ENCODE assay signal across 19 cellular contexts in the genomic region with DNA sequence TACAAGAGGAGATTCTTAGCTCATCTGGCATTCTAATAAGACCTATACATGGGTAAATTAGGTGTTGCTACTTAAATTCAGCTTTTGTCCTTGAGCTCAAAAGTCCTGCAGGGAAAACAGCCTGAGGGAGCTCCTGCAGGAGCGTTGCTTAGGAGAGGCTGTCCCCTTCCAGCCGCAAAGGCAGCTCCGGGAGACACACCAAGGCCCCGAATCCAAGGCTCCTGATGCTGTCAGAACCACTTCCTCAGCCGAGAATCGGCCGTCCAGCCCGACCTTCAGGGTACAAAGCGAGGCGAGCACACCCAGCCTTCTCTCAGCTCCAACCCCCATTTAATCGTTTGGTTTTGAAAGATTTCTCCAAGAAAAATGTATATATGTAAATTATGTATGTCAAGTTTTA.
DNase-seq lines count a peak whose midpoint lies in the region; ATAC-seq and TF ChIP-seq lines count a peak whose summit lies in the region.
"Had no signal": no experiment of that assay in that cellular context is flagged by ENCODE, and none has a peak within 500 bp of the region (broad histone marks: within the 10 kb centered on the region; RNA-seq: fewer than 3 reads in every experiment).

No MANE protein-coding gene starts in this region.

- no peak overlapping the region for H3K4me3 Mint-ChIP-seq in H9
- no peak overlapping the region for H3K4me3 Mint-ChIP-seq in WTC11
- no peak overlapping the region for H3K4me3 Mint-ChIP-seq in glutamatergic neuron (ENCODE audit: unreplicated experiment)
- H3K4me3 Mint-ChIP-seq: B cell; CD8-positive, alpha-beta T cell; HFFc6 had no signal

- H2BK5ac ChIP-seq in H9 (ENCODE audit: insufficient read length, low read length) (no peak overlapping the region), mesendoderm (ENCODE audit: low read length) (no peak overlapping the region)

- no peaks in the 10 kb centered on the region for H3K79me2 ChIP-seq in H9 (ENCODE audit: insufficient read depth, low read length)
- no peaks in the 10 kb centered on the region for H3K79me2 ChIP-seq in mesendoderm (ENCODE audit: control insufficient read depth, insufficient read depth, low read length)

- no peak overlapping the region for H2BK120ac ChIP-seq in H9 (ENCODE audit: low read depth, low read length, poor library complexity, severe bottlenecking)
- H2BK120ac ChIP-seq in mesendoderm (ENCODE audit: low read depth, low read length) = no peak overlapping the region

- CTCF ChIA-PET in WTC11 (lab: Charles Lee) = interaction anchor here (1.1 to 2.0 kb wide), 6 partner anchors 18 to 123 kb away, joined by 3 to 11 read pairs (median 4); no protein-coding TSS in a partner anchor

- TF ChIP-seq CTCF in H9 (conservative IDR thresholded peaks at IDR 0.05) (no peak), WTC11 (IDR thresholded peaks at IDR 0.05) (no peak), glutamatergic neuron (IDR thresholded peaks at IDR 0.05; ENCODE audit: partially characterized antibody, unreplicated experiment) (no peak)

- H4K91ac ChIP-seq in H9 (ENCODE audit: insufficient read length, low read depth, low read length) = no peak overlapping the region

- no peak overlapping the region for H2AFZ ChIP-seq in H9 (ENCODE audit: low read length)
- H2AFZ ChIP-seq: GM23248 had no signal

- H3T11ph ChIP-seq in H9 (ENCODE audit: low read length) = no peak overlapping the region

- H3K9me3 Mint-ChIP-seq in H9 = no peaks in the 10 kb centered on the region
- H3K9me3 Mint-ChIP-seq in WTC11 = no peaks in the 10 kb centered on the region
- peaks cover 3% of the 10 kb centered on the region for H3K9me3 Mint-ChIP-seq in glutamatergic neuron (ENCODE audit: unreplicated experiment)
- H3K9me3 Mint-ChIP-seq: CD8-positive, alpha-beta T cell had no signal

- H3K18ac ChIP-seq in H9 (ENCODE audit: insufficient read length, low read depth, low read length) = no peak overlapping the region
- no peak overlapping the region for H3K18ac ChIP-seq in mesendoderm (ENCODE audit: low read length)

- H3K79me1 ChIP-seq in H9 (ENCODE audit: insufficient read depth, low read depth, low read length, poor library complexity, severe bottlenecking) = no peaks in the 10 kb centered on the region
- no peaks in the 10 kb centered on the region for H3K79me1 ChIP-seq in mesendoderm (ENCODE audit: low read length)

- POLR2A ChIA-PET in WTC11 (lab: Charles Lee) = no interaction called here

- no peak overlapping the region for H2BK15ac ChIP-seq in H9 (ENCODE audit: low read depth, low read length)
- H2BK15ac ChIP-seq in mesendoderm (replicated peaks; ENCODE audit: low read depth) = no peak overlapping the region

- no peaks in the 10 kb centered on the region for H4K20me1 ChIP-seq in H9 (ENCODE audit: control insufficient read depth, insufficient read depth, insufficient read length)
- H4K20me1 ChIP-seq: BLaER1 treated with 17β-estradiol and CSF1 and Interleukin-3, amounts not matched to agents 10 nM and 100 nM had no signal

- no peaks in the 10 kb centered on the region for H3K4me1 ChIP-seq in H9 (ENCODE audit: insufficient read depth, low read length)
- H3K4me1 ChIP-seq in mesendoderm (ENCODE audit: control insufficient read depth, low read depth, low read length) = no peaks in the 10 kb centered on the region

- no peak overlapping the region for H4K5ac ChIP-seq in H9 (ENCODE audit: insufficient read length, low read depth, low read length)
- no peak overlapping the region for H4K5ac ChIP-seq in mesendoderm (ENCODE audit: low read length)

- H3K4me1 Mint-ChIP-seq in H9 (peaks cover 12 to 25% of the 10 kb centered on the region in 2 experiments), WTC11 (peaks cover 27% of the 10 kb centered on the region), glutamatergic neuron (ENCODE audit: low read depth, unreplicated experiment) (peaks cover 16% of the 10 kb centered on the region)
- H3K4me1 Mint-ChIP-seq: B cell had no signal

- H2BK20ac ChIP-seq in H9 (ENCODE audit: low read depth, low read length, poor library complexity, severe bottlenecking) = no peak overlapping the region

- H3K27me3 Mint-ChIP-seq in H9 (ENCODE audit: low read depth) (no peaks in the 10 kb centered on the region), WTC11 (ENCODE audit: low read depth) (no peaks in the 10 kb centered on the region), glutamatergic neuron (ENCODE audit: unreplicated experiment) (peaks cover 3% of the 10 kb centered on the region)

- WGBS in H9 (ENCODE audit: extremely low coverage, insufficient read length, low lambda C conversion rate) = no CpG with 5 or more reads among the region's 11 CpGs
- no CpG with 5 or more reads among the region's 11 CpGs for WGBS in mesendoderm (ENCODE audit: extremely low coverage, insufficient coverage, low lambda C conversion rate)

- no peaks in the 10 kb centered on the region for H3K36me3 ChIP-seq in mesendoderm (ENCODE audit: control insufficient read depth, insufficient read depth, low read length)
- H3K36me3 ChIP-seq: BLaER1 treated with 17β-estradiol and CSF1 and Interleukin-3, amounts not matched to agents 10 nM and 100 nM had no signal

- H2BK12ac ChIP-seq in H9 (ENCODE audit: insufficient read length, low read depth, low read length) = no peak overlapping the region

- no peaks in the 10 kb centered on the region for H3K23me2 ChIP-seq in H9 (ENCODE audit: insufficient read length, low read depth, low read length, poor library complexity, severe bottlenecking)

- no peak overlapping the region for H3K4me2 ChIP-seq in H9 (ENCODE audit: insufficient read depth, insufficient read length, low read length)
- H3K4me2 ChIP-seq in mesendoderm (ENCODE audit: low read length) = no peak overlapping the region

- H3K9me3 ChIP-seq in H9 (ENCODE audit: control insufficient read depth, low read depth, low read length) = no peaks in the 10 kb centered on the region

- H3K23ac ChIP-seq in H9 (ENCODE audit: insufficient read length, low read depth, low read length) = no peak overlapping the region
- H3K23ac ChIP-seq in mesendoderm (ENCODE audit: low read length) = no peak overlapping the region

- H4K8ac ChIP-seq in H9 (replicated peaks; ENCODE audit: insufficient read length, low read depth, low read length) (no peak overlapping the region), mesendoderm (ENCODE audit: low read depth, low read length) (no peak overlapping the region)

- H3K4me3 ChIP-seq in mesendoderm (ENCODE audit: low read length) = no peak overlapping the region
- H3K4me3 ChIP-seq: BLaER1 treated with 17β-estradiol and CSF1 and Interleukin-3, amounts not matched to agents 10 nM and 100 nM; GM12878; GM23248; K562 had no signal

- H3K27ac Mint-ChIP-seq in H9 = no peak overlapping the region
- H3K27ac Mint-ChIP-seq in WTC11 = no peak overlapping the region; the same call in 1 of the 2 replicates
- H3K27ac Mint-ChIP-seq in glutamatergic neuron (ENCODE audit: unreplicated experiment) = no peak overlapping the region
- H3K27ac Mint-ChIP-seq: B cell; CD8-positive, alpha-beta T cell; HFFc6 had no signal

- H3K27me3 ChIP-seq in H9 (ENCODE audit: insufficient read depth, low read length) (no peaks in the 10 kb centered on the region), mesendoderm (ENCODE audit: insufficient read depth, low read length, poor library complexity) (no peaks in the 10 kb centered on the region)

- H3K27ac ChIP-seq in H9 (ENCODE audit: insufficient read length, low read depth, low read length) = no peak overlapping the region
- H3K27ac ChIP-seq in mesendoderm (ENCODE audit: low read depth, low read length) = no peak overlapping the region
- H3K27ac ChIP-seq: BLaER1 treated with 17β-estradiol and CSF1 and Interleukin-3, amounts not matched to agents 10 nM and 100 nM; GM23248 had no signal

- peak; percentile 76 for ATAC-seq in WTC11
- no peak for ATAC-seq in HG02759 (IDR thresholded peaks at IDR 0.05; ENCODE audit: unreplicated experiment)
- no peak for ATAC-seq in HG03457 (IDR thresholded peaks at IDR 0.05; ENCODE audit: unreplicated experiment)
- ATAC-seq: CD8-positive, alpha-beta T cell; GM12878; HCT116; K562 had no signal

- H3K14ac ChIP-seq in H9 (ENCODE audit: insufficient read depth, low read length) = no peak overlapping the region

- no peak overlapping the region for H3K56ac ChIP-seq in H9 (ENCODE audit: insufficient read length, low read depth, low read length)
- H3K56ac ChIP-seq in mesendoderm (ENCODE audit: low read length) = no peak overlapping the region

- H3K36me3 Mint-ChIP-seq in H9 (ENCODE audit: insufficient read depth in 1 of 3, low read depth in 3 of 3) (no peaks in the 10 kb centered on the region), WTC11 (no peaks in the 10 kb centered on the region), glutamatergic neuron (ENCODE audit: unreplicated experiment) (no peaks in the 10 kb centered on the region)
- H3K36me3 Mint-ChIP-seq: CD8-positive, alpha-beta T cell had no signal

- H2AK5ac ChIP-seq in H9 (ENCODE audit: insufficient read length, low read length) (no peak overlapping the region), mesendoderm (ENCODE audit: low read length) (no peak overlapping the region)

- H3K4ac ChIP-seq in H9 (ENCODE audit: low read depth, low read length) (no peak overlapping the region), mesendoderm (ENCODE audit: low read depth, low read length) (no peak overlapping the region)

- peak; percentile 76 for DNase-seq in ELF-1 (ENCODE audit: low read depth, low spot score)
- peak; percentile 41 for DNase-seq in H9
- no peak for DNase-seq in WTC11 (ENCODE audit: low spot score)
- DNase-seq in mesendoderm = peak; percentile 18
- no peak for DNase-seq in NCI-H146 (lab: John Stamatoyannopoulos, UW)
- no peak for DNase-seq in glutamatergic neuron
- DNase-seq: Calu3; CD8-positive, alpha-beta T cell; DMS79 treated with DMSO at 0.1 percent for 48 hours; GM23248; HFFc6; IMR-90 had no signal

- H3K9ac ChIP-seq in H9 (ENCODE audit: extremely low read depth, insufficient read length, low read length) = no peak overlapping the region
- H3K9ac ChIP-seq in mesendoderm (ENCODE audit: low read length) = no peak overlapping the region
- H3K9ac ChIP-seq: BLaER1 treated with 17β-estradiol and CSF1 and Interleukin-3, amounts not matched to agents 10 nM and 100 nM; GM23248 had no signal

TF ChIP-seq in WTC11, 78 proteins besides CTCF, POLR2A, EP300 and RAD21 (continues in another document):
- no peak for TF ChIP-seq HMGA2 (CRISPR knock-in tag; IDR thresholded peaks at IDR 0.05)
- TF ChIP-seq CBFB (CRISPR knock-in tag; IDR thresholded peaks at IDR 0.05; ENCODE audit: low read depth) = no peak
- no peak for TF ChIP-seq ZSCAN18 (CRISPR knock-in tag; IDR thresholded peaks at IDR 0.05)

Comparison
In these comparisons a context has a peak if more than half of its experiments do, and no peak if none do; other contexts are left out.
1. DNase-seq: peak in ELF-1 (single experiment), H9 (single experiment) and mesendoderm (single experiment); none in WTC11 (single experiment), NCI-H146 (single experiment) and glutamatergic neuron (single experiment).